In the genomic region with DNA sequence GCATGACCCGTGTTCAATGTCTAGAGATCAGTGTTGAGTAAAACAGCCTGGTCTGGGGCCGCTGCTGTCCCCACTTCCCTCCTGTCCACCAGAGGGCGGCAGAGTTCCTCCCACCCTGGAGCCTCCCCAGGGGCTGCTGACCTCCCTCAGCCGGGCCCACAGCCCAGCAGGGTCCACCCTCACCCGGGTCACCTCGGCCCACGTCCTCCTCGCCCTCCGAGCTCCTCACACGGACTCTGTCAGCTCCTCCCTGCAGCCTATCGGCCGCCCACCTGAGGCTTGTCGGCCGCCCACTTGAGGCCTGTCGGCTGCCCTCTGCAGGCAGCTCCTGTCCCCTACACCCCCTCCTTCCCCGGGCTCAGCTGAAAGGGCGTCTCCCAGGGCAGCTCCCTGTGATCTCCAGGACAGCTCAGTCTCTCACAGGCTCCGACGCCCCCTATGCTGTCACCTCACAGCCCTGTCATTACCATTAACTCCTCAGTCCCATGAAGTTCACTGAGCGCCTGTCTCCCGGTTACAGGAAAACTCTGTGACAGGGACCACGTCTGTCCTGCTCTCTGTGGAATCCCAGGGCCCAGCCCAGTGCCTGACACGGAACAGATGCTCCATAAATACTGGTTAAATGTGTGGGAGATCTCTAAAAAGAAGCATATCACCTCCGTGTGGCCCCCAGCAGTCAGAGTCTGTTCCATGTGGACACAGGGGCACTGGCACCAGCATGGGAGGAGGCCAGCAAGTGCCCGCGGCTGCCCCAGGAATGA, we compare ENCODE assay signal across 9 cellular contexts. TPM values are rescaled to one million over a fixed set of nuclear protein-coding genes. Genes with fewer than 3 reads are reported as not detected.
A peak's percentile ranks its signal among the peaks of the same experiment; 100 is the strongest.
DNase-seq lines count a peak whose midpoint lies in the region; ATAC-seq and TF ChIP-seq lines count a peak whose summit lies in the region.
"Had no signal": no experiment of that assay in that cellular context is flagged by ENCODE, and none has a peak within 500 bp of the region (broad histone marks: within the 10 kb centered on the region; RNA-seq: fewer than 3 reads in every experiment).

No MANE protein-coding gene starts in this region.

- H3K9me3 Mint-ChIP-seq in activated T-cell treated with anti-CD3 and anti-CD28 coated beads, Interleukin-2, amount 50 U/mL, for 72 hours = no peaks in the 10 kb centered on the region

- no peaks in the 10 kb centered on the region for H3K9me3 ChIP-seq in Panc1 (ENCODE audit: control insufficient read depth, insufficient read depth, low read depth, low read length)

- in situ Hi-C loops in Panc1 (cut with HindIII; ENCODE audit: low pct_unique_long_range_greater_than_20kb, low sequenced_read_pairs) = no loop called here

- H3K27me3 Mint-ChIP-seq in activated T-cell treated with anti-CD3 and anti-CD28 coated beads, Interleukin-2, amount 50 U/mL, for 72 hours (ENCODE audit: low read depth) = peaks cover 48% of the 10 kb centered on the region

- peak overlapping the region; percentile 55 to 69 for H3K4me3 Mint-ChIP-seq in activated T-cell treated with anti-CD3 and anti-CD28 coated beads, Interleukin-2, amount 50 U/mL, for 72 hours

- H3K36me3 Mint-ChIP-seq in activated T-cell treated with anti-CD3 and anti-CD28 coated beads, Interleukin-2, amount 50 U/mL, for 72 hours (ENCODE audit: insufficient read depth in 2 of 2) = no peaks in the 10 kb centered on the region

- CTCF ChIA-PET in Panc1 (lab: Charles Lee) = interaction anchor here (0.6 to 1.4 kb wide), 11 partner anchors 8 to 785 kb away, joined by 3 to 17 read pairs (median 5); no protein-coding TSS in a partner anchor

- H3K27me3 ChIP-seq in Panc1 (ENCODE audit: control insufficient read depth, insufficient read depth, low read length) (no peaks in the 10 kb centered on the region; the same call in 1 of the 2 replicates), rectal smooth muscle tissue (ENCODE audit: control insufficient read depth, insufficient read depth, low read length) (peaks cover 8% of the 10 kb centered on the region)

- peak; percentile 97 for ATAC-seq in Panc1
- ATAC-seq in activated T-cell treated with anti-CD3 and anti-CD28 coated beads, Interleukin-2, amount 50 U/mL, for 72 hours (replicated peaks in 1 of 2) = peak; percentile 91
- ATAC-seq in HG03571 (IDR thresholded peaks at IDR 0.05; ENCODE audit: unreplicated experiment) = no peak
- ATAC-seq in GM19452 (IDR thresholded peaks at IDR 0.05; ENCODE audit: unreplicated experiment) = no peak

- H3K4me1 Mint-ChIP-seq in activated T-cell treated with anti-CD3 and anti-CD28 coated beads, Interleukin-2, amount 50 U/mL, for 72 hours (ENCODE audit: low read depth) = peaks cover 7% of the 10 kb centered on the region

- DNase-seq in EL (peak; percentile 48), Panc1 (ENCODE audit: low read depth, low spot score) (peak; percentile 43), foreskin melanocyte (peak; percentile 15)
- peak; percentile 55 for DNase-seq in Jurkat, Clone E6-1 (ENCODE audit: low read depth, low spot score)
- DNase-seq in activated T-cell treated with anti-CD3 and anti-CD28 coated beads, Interleukin-2, amount 50 U/mL, for 72 hours = peak; percentile 73 to 79

- no TSS peak for BruUV-seq in Panc1 (replicated peaks; lab: Mats Ljungman, UMichigan)

- H3K36me3 ChIP-seq in Panc1 (ENCODE audit: control insufficient read depth, insufficient read depth, low read length) (no peaks in the 10 kb centered on the region), rectal smooth muscle tissue (ENCODE audit: control insufficient read depth, insufficient read depth, low read length) (no peaks in the 10 kb centered on the region)

- intact Hi-C loops in Panc1 (cut with micrococcal nuclease; ENCODE audit: unreplicated experiment) = loop anchor here (2.0 kb wide), 1 partner anchor 40 kb away; no protein-coding TSS in a partner anchor

- peak; percentile 97 for TF ChIP-seq CTCF in Panc1 (IDR thresholded peaks at IDR 0.05)

- H3K27ac ChIP-seq in Panc1 (ENCODE audit: low read length) (no peak overlapping the region), rectal smooth muscle tissue (ENCODE audit: low read depth, low read length) (no peak overlapping the region)

- POLR2A ChIA-PET in Panc1 (lab: Charles Lee) = no interaction called here

- H3K4me1 ChIP-seq in Panc1 (ENCODE audit: control insufficient read depth, insufficient read depth, low read length) (no peaks in the 10 kb centered on the region), rectal smooth muscle tissue (ENCODE audit: control insufficient read depth, insufficient read depth, low read length) (no peaks in the 10 kb centered on the region)

- H3K27ac Mint-ChIP-seq in activated T-cell treated with anti-CD3 and anti-CD28 coated beads, Interleukin-2, amount 50 U/mL, for 72 hours = no peak overlapping the region

- no peak overlapping the region for H3K9ac ChIP-seq in rectal smooth muscle tissue (ENCODE audit: low read length)

- peak overlapping the region; percentile 13; the same call in 1 of the 2 replicates for H3K4me3 ChIP-seq in Jurkat, Clone E6-1 (ENCODE audit: low read length)
- H3K4me3 ChIP-seq in Panc1 (ENCODE audit: low read depth in 2 of 2, low read length in 2 of 2) (peak overlapping the region; percentile 12 to 40; a peak in 2 of 4 replicates), rectal smooth muscle tissue (ENCODE audit: low read length) (peak overlapping the region; percentile 58)

RNA-seq across cellular contexts. Expression of gene CEACAM5, which starts 1.5 kb away (rescaled TPM):
- not detected for polyA plus RNA-seq in Jurkat, Clone E6-1 (2012; ENCODE audit: insufficient read depth, insufficient read length)
- total RNA-seq in Panc1 (2021; ENCODE audit: unreplicated experiment) = 0.51 TPM
- not detected for polyA plus RNA-seq in Panc1 (2012; ENCODE audit: insufficient read length)
- not detected for total RNA-seq in activated T-cell treated with anti-CD3 and anti-CD28 coated beads, Interleukin-2, amount 50 U/mL, for 72 hours
- total RNA-seq: dermis microvascular lymphatic vessel endothelial cell had no signal

RNA-seq across cellular contexts. Expression of gene CEACAM7, which starts 18.9 kb away (rescaled TPM):
- not detected for polyA plus RNA-seq in Jurkat, Clone E6-1 (2012; ENCODE audit: insufficient read depth, insufficient read length)
- total RNA-seq in Panc1 (2021; ENCODE audit: unreplicated experiment) = not detected
- polyA plus RNA-seq in Panc1 (2012; ENCODE audit: insufficient read length) = not detected
- total RNA-seq in activated T-cell treated with anti-CD3 and anti-CD28 coated beads, Interleukin-2, amount 50 U/mL, for 72 hours = not detected

RNA-seq across cellular contexts. Expression of gene CEACAM6, which starts 48.4 kb away (rescaled TPM):
- not detected for polyA plus RNA-seq in Jurkat, Clone E6-1 (2012; ENCODE audit: insufficient read depth, insufficient read length)
- total RNA-seq in Panc1 (2021; ENCODE audit: unreplicated experiment) = 0.21 TPM
- polyA plus RNA-seq in Panc1 (2012; ENCODE audit: insufficient read length) = not detected
- not detected for total RNA-seq in activated T-cell treated with anti-CD3 and anti-CD28 coated beads, Interleukin-2, amount 50 U/mL, for 72 hours
- total RNA-seq: dermis microvascular lymphatic vessel endothelial cell had no signal

Comparison
In these comparisons a context has a peak if more than half of its experiments do, and no peak if none do; other contexts are left out.
1. DNase-seq: peak in every context shown above with its lines; median percentile 76 in activated T-cell treated with anti-CD3 and anti-CD28 coated beads, Interleukin-2, amount 50 U/mL, for 72 hours; 55 in Jurkat, Clone E6-1; 48 in EL; 43 in Panc1; 15 in foreskin melanocyte.
2. ATAC-seq: peak in Panc1 (single experiment) and activated T-cell treated with anti-CD3 and anti-CD28 coated beads, Interleukin-2, amount 50 U/mL, for 72 hours (2 of 2); none in HG03571 (single experiment) and GM19452 (single experiment).
3. Peak in every context shown above with its lines, with median percentiles within 50 percentile points of each other: H3K4me3 ChIP-seq.